11 cellular contexts compared by ENCODE assay signal in genomic region chr5:149408252-149409099, GRCh38. TPM values are rescaled to one million over a fixed set of nuclear protein-coding genes. Genes with fewer than 3 reads are reported as not detected.
DNase-seq lines count a peak whose midpoint lies in the region; ATAC-seq and TF ChIP-seq lines count a peak whose summit lies in the region.
"Had no signal": no experiment of that assay in that cellular context is flagged by ENCODE, and none has a peak within 500 bp of the region (broad histone marks: within the 10 kb centered on the region; RNA-seq: fewer than 3 reads in every experiment).

No MANE protein-coding gene starts in this region.

- no peak for ATAC-seq in stimulated activated memory B cell treated with anti-CD40 and anti-IgM and Interleukin-4, amounts not matched to agents 10 μg/mL and 1 μg/mL and 100 μg/mL, for 72 hours

- H3K36me3 ChIP-seq in ascending aorta (peaks cover 60 to 61% of the 10 kb centered on the region in 2 donors), tibial nerve (no peaks in the 10 kb centered on the region)

- WGBS in tibial nerve, 2 donors = 68 to 74% methylated on average over 12 of the region's 12 CpGs

- TF ChIP-seq EP300 in tibial nerve (IDR thresholded peaks at IDR 0.05) = no peak

- H3K27ac ChIP-seq in ascending aorta (peak overlapping the region; percentile 88 to 90), tibial nerve (peak overlapping the region; percentile 22 to 90 (median 84))

- no peaks in the 10 kb centered on the region for H3K9me3 Mint-ChIP-seq in nephron progenitor cell
- H3K9me3 Mint-ChIP-seq in stimulated activated memory B cell treated with anti-CD40 and anti-IgM and Interleukin-4, amounts not matched to agents 10 μg/mL and 1 μg/mL and 100 μg/mL, for 72 hours = no peaks in the 10 kb centered on the region
- H3K9me3 Mint-ChIP-seq: activated naive CD8-positive, alpha-beta T cell treated with anti-CD3 and anti-CD28 coated beads, Interleukin-2, amount 10 ng/mL, durations not matched to agents 7 days and 5 days had no signal

- no peaks in the 10 kb centered on the region for H3K27me3 Mint-ChIP-seq in nephron progenitor cell (ENCODE audit: low read depth, poor library complexity)
- H3K27me3 Mint-ChIP-seq in stimulated activated memory B cell treated with anti-CD40 and anti-IgM and Interleukin-4, amounts not matched to agents 10 μg/mL and 1 μg/mL and 100 μg/mL, for 72 hours = peaks cover 20% of the 10 kb centered on the region

- TF ChIP-seq CTCF in ascending aorta (IDR thresholded peaks at IDR 0.05) (no peak), fibroblast of mammary gland (conservative IDR thresholded peaks at IDR 0.05; ENCODE audit: control insufficient read depth, insufficient read depth, low read depth, low read length) (no peak), nephron progenitor cell (IDR thresholded peaks at IDR 0.05) (no peak), tibial nerve (IDR thresholded peaks at IDR 0.05) (no peak)

- no peaks in the 10 kb centered on the region for H3K27me3 ChIP-seq in ascending aorta
- no peaks in the 10 kb centered on the region for H3K27me3 ChIP-seq in tibial nerve

- intact Hi-C loops in ascending aorta (cut with DNase I) = no loop called here

- peaks cover 16 to 24% of the 10 kb centered on the region in 2 donors for H3K4me1 ChIP-seq in ascending aorta
- H3K4me1 ChIP-seq in tibial nerve = peaks cover 0 to 25% (median 0%) of the 10 kb centered on the region in 4 donors

- H3K27ac Mint-ChIP-seq in nephron progenitor cell = peak overlapping the region; percentile 98
- H3K27ac Mint-ChIP-seq in stimulated activated memory B cell treated with anti-CD40 and anti-IgM and Interleukin-4, amounts not matched to agents 10 μg/mL and 1 μg/mL and 100 μg/mL, for 72 hours = no peak overlapping the region
- H3K27ac Mint-ChIP-seq: activated naive CD8-positive, alpha-beta T cell treated with anti-CD3 and anti-CD28 coated beads, Interleukin-2, amount 10 ng/mL, durations not matched to agents 7 days and 5 days had no signal

- H3K9me3 ChIP-seq in ascending aorta = no peaks in the 10 kb centered on the region
- H3K9me3 ChIP-seq in tibial nerve = no peaks in the 10 kb centered on the region

- peak overlapping the region; percentile 63 for H3K4me3 Mint-ChIP-seq in nephron progenitor cell
- no peak overlapping the region for H3K4me3 Mint-ChIP-seq in stimulated activated memory B cell treated with anti-CD40 and anti-IgM and Interleukin-4, amounts not matched to agents 10 μg/mL and 1 μg/mL and 100 μg/mL, for 72 hours
- H3K4me3 Mint-ChIP-seq: activated naive CD8-positive, alpha-beta T cell treated with anti-CD3 and anti-CD28 coated beads, Interleukin-2, amount 10 ng/mL, durations not matched to agents 7 days and 5 days had no signal

- H3K4me3 ChIP-seq in ascending aorta (peak overlapping the region; percentile 64 to 87), fibroblast of mammary gland (ENCODE audit: control insufficient read depth, low read depth, low read length) (peak overlapping the region; percentile 56), tibial nerve (peak overlapping the region; percentile 35 to 57 (median 48))

- H3K36me3 Mint-ChIP-seq in nephron progenitor cell (ENCODE audit: low read depth) = no peaks in the 10 kb centered on the region
- H3K36me3 Mint-ChIP-seq in stimulated activated memory B cell treated with anti-CD40 and anti-IgM and Interleukin-4, amounts not matched to agents 10 μg/mL and 1 μg/mL and 100 μg/mL, for 72 hours = no peaks in the 10 kb centered on the region
- H3K36me3 Mint-ChIP-seq: activated naive CD8-positive, alpha-beta T cell treated with anti-CD3 and anti-CD28 coated beads, Interleukin-2, amount 10 ng/mL, durations not matched to agents 7 days and 5 days had no signal

- peaks cover 90% of the 10 kb centered on the region for H3K4me1 Mint-ChIP-seq in nephron progenitor cell
- H3K4me1 Mint-ChIP-seq in stimulated activated memory B cell treated with anti-CD40 and anti-IgM and Interleukin-4, amounts not matched to agents 10 μg/mL and 1 μg/mL and 100 μg/mL, for 72 hours = no peaks in the 10 kb centered on the region
- H3K4me1 Mint-ChIP-seq: activated naive CD8-positive, alpha-beta T cell treated with anti-CD3 and anti-CD28 coated beads, Interleukin-2, amount 10 ng/mL, durations not matched to agents 7 days and 5 days had no signal

- DNase-seq in ascending aorta (ENCODE audit: low spot score in 2 of 2) (no peak), fibroblast of mammary gland (ENCODE audit: low read depth) (no peak), nephron progenitor cell (no peak), tibial nerve (ENCODE audit: low spot score in 2 of 2) (no peak), NCI-H1694 (lab: John Stamatoyannopoulos, UW) (no peak), NCI-H1436 (lab: John Stamatoyannopoulos, UW) (no peak)
- DNase-seq in stimulated activated CD8-positive, alpha-beta memory T cell treated with anti-CD3 and anti-CD28 coated beads, Interleukin-4, amount 100 ng/mL, for 48 hours = no peak
- DNase-seq: activated naive CD8-positive, alpha-beta T cell treated with anti-CD3 and anti-CD28 coated beads, Interleukin-2, amount 10 ng/mL, durations not matched to agents 7 days and 5 days; Calu3; stimulated activated CD4-positive, alpha-beta T cell treated with anti-CD3 and anti-CD28 coated beads, Interleukin-15, amount 100 ng/mL, for 24 hours had no signal

- no peak for TF ChIP-seq POLR2A in tibial nerve (IDR thresholded peaks at IDR 0.05)

RNA-seq across cellular contexts. Expression of gene IL17B, which starts 29.4 kb away (rescaled TPM):
- total RNA-seq in ascending aorta (46.8 TPM), tibial nerve (100 to 1,000 TPM in 1 of 4 donors, 10 to 100 TPM in 3; 22.8 to 109 (median 80.7) TPM)
- total RNA-seq: activated naive CD8-positive, alpha-beta T cell treated with anti-CD3 and anti-CD28 coated beads, Interleukin-2, amount 10 ng/mL, durations not matched to agents 7 days and 5 days; Calu3 had no signal

RNA-seq across cellular contexts. Expression of gene PCYOX1L, which starts 50.6 kb away (rescaled TPM):
- total RNA-seq in ascending aorta (1.5 TPM), tibial nerve (1 to 10 TPM; 5.0 to 8.2 (median 6.7) TPM)
